ENCODE assay signal across 9 cellular contexts in genomic region chr3:122975924-122976293, GRCh38. TPM values are rescaled to one million over a fixed set of nuclear protein-coding genes. Genes with fewer than 3 reads are reported as not detected.
A peak's percentile ranks its signal among the peaks of the same experiment; 100 is the strongest.
DNase-seq lines count a peak whose midpoint lies in the region; ATAC-seq, FAIRE-seq and TF ChIP-seq lines count a peak whose summit lies in the region.
"Had no signal": no experiment of that assay in that cellular context is flagged by ENCODE, and none has a peak within 500 bp of the region (broad histone marks: within the 10 kb centered on the region; RNA-seq: fewer than 3 reads in every experiment).

No MANE protein-coding gene starts in this region.

- no peak overlapping the region for H3K4me3 ChIP-seq in PC-9
- H3K4me3 ChIP-seq in mesenchymal stem cell (ENCODE audit: insufficient read depth in 1 of 2, low read depth in 1 of 2, low read length in 2 of 2), result no peak overlapping the region

- H3K36me3 Mint-ChIP-seq in H9 (ENCODE audit: insufficient read depth in 1 of 3, low read depth in 3 of 3), result no peaks in the 10 kb centered on the region; a peak in 2 of 7 replicates

- H3K9me3 ChIP-seq in H9 (ENCODE audit: control insufficient read depth, low read depth, low read length) (no peaks in the 10 kb centered on the region), PC-9 (ENCODE audit: insufficient read depth, low read depth) (no peaks in the 10 kb centered on the region), mesenchymal stem cell (ENCODE audit: control insufficient read depth, low read length) (no peaks in the 10 kb centered on the region)

- no peak overlapping the region for H4K8ac ChIP-seq in H9 (replicated peaks; ENCODE audit: insufficient read length, low read depth, low read length)
- H4K8ac ChIP-seq in mesenchymal stem cell (ENCODE audit: low read length), result no peak overlapping the region

- H3K4me3 Mint-ChIP-seq in H9, result no peak overlapping the region; a peak in 1 of 5 replicates

- peak; percentile 77 for FAIRE-seq in GM18507 (lab: Jason Lieb, UNC)
- FAIRE-seq: colon had no signal

- no peak overlapping the region for H2BK15ac ChIP-seq in H9 (ENCODE audit: low read depth, low read length)
- H2BK15ac ChIP-seq in mesenchymal stem cell (ENCODE audit: low read depth, poor library complexity, severe bottlenecking), result no peak overlapping the region

- H3T11ph ChIP-seq in H9 (ENCODE audit: low read length), result no peak overlapping the region

- H3K4me1 ChIP-seq in H9 (ENCODE audit: insufficient read depth, low read length) (peaks cover 13% of the 10 kb centered on the region; the same call in 1 of the 2 replicates), PC-9 (replicated peaks; ENCODE audit: insufficient read depth) (peaks cover 53% of the 10 kb centered on the region), mesenchymal stem cell (ENCODE audit: control insufficient read depth, insufficient read depth, low read depth, low read length) (peaks cover 35% of the 10 kb centered on the region)

- no peak overlapping the region for H3K27ac Mint-ChIP-seq in H9

- H2BK20ac ChIP-seq in H9 (ENCODE audit: low read depth, low read length, poor library complexity, severe bottlenecking), result no peak overlapping the region

- H4K91ac ChIP-seq in H9 (ENCODE audit: insufficient read length, low read depth, low read length) (no peak overlapping the region), mesenchymal stem cell (ENCODE audit: low read length) (no peak overlapping the region)

- H2AK5ac ChIP-seq in H9 (ENCODE audit: insufficient read length, low read length), result no peak overlapping the region
- H2AK5ac ChIP-seq in mesenchymal stem cell (ENCODE audit: low read length, severe bottlenecking), result peak overlapping the region; percentile 2

- H3K27ac ChIP-seq in H9 (ENCODE audit: insufficient read length, low read depth, low read length) (no peak overlapping the region), PC-9 (no peak overlapping the region), mesenchymal stem cell (ENCODE audit: low read length, poor library complexity, severe bottlenecking) (peak overlapping the region; percentile 6)

- H3K9me3 Mint-ChIP-seq in H9, result no peaks in the 10 kb centered on the region

- no peak overlapping the region for H3K4me2 ChIP-seq in H9 (ENCODE audit: insufficient read depth, insufficient read length, low read length)
- peak overlapping the region; percentile 65 for H3K4me2 ChIP-seq in PC-9
- no peak overlapping the region for H3K4me2 ChIP-seq in mesenchymal stem cell (ENCODE audit: low read length, poor library complexity, severe bottlenecking)

- POLR2A ChIA-PET in PC-9 (lab: Charles Lee; ENCODE audit: unreplicated experiment), result interaction anchor here (0.5 kb wide), 1 partner anchor 491 kb away, joined by 4 read pairs; no protein-coding TSS in a partner anchor

- H3K9ac ChIP-seq in H9 (ENCODE audit: extremely low read depth, insufficient read length, low read length), result no peak overlapping the region
- H3K9ac ChIP-seq in mesenchymal stem cell (ENCODE audit: low read length), result no peak overlapping the region

- BruUV-seq in PC-9 (replicated peaks; lab: Mats Ljungman, UMichigan), result no TSS peak

- H3K79me1 ChIP-seq in H9 (ENCODE audit: insufficient read depth, low read depth, low read length, poor library complexity, severe bottlenecking), result no peaks in the 10 kb centered on the region
- no peaks in the 10 kb centered on the region for H3K79me1 ChIP-seq in mesenchymal stem cell (replicated peaks; ENCODE audit: low read length, poor library complexity, severe bottlenecking)

- H3K36me3 ChIP-seq in PC-9 (ENCODE audit: low read depth), result no peaks in the 10 kb centered on the region
- H3K36me3 ChIP-seq in mesenchymal stem cell (ENCODE audit: control insufficient read depth in 1 of 2, insufficient read depth in 2 of 2, low read depth in 1 of 2, low read length in 2 of 2), result no peaks in the 10 kb centered on the region

- H3K4me1 Mint-ChIP-seq in H9, result peaks cover 59 to 65% of the 10 kb centered on the region in 2 experiments

- intact Hi-C loops in PC-9 (cut with micrococcal nuclease; ENCODE audit: unreplicated experiment), result no loop called here

- peaks cover 37% of the 10 kb centered on the region for H3F3A ChIP-seq in PC-9 (ENCODE audit: insufficient read depth, low read depth)

- H3K4ac ChIP-seq in H9 (ENCODE audit: low read depth, low read length), result no peak overlapping the region
- H3K4ac ChIP-seq in mesenchymal stem cell (ENCODE audit: low read depth in 1 of 2, low read length in 2 of 2), result no peak overlapping the region

- H3K27me3 ChIP-seq in H9 (ENCODE audit: insufficient read depth, low read length) (no peaks in the 10 kb centered on the region), PC-9 (ENCODE audit: insufficient read depth, low read depth) (no peaks in the 10 kb centered on the region), mesenchymal stem cell (ENCODE audit: control insufficient read depth in 1 of 2, insufficient read depth in 1 of 2, low read length in 2 of 2) (peaks cover 33 to 57% of the 10 kb centered on the region in 2 experiments)

- H2AFZ ChIP-seq in H9 (ENCODE audit: low read length) (no peak overlapping the region), PC-9 (no peak overlapping the region), mesenchymal stem cell (ENCODE audit: low read depth, low read length) (no peak overlapping the region)

- TF ChIP-seq CTCF in H9 (conservative IDR thresholded peaks at IDR 0.05), result no peak
- no peak for TF ChIP-seq CTCF in PC-9 (conservative IDR thresholded peaks at IDR 0.05)

- H3K79me2 ChIP-seq in H9 (ENCODE audit: insufficient read depth, low read length) (no peaks in the 10 kb centered on the region), PC-9 (ENCODE audit: low read depth) (no peaks in the 10 kb centered on the region)

- no peaks in the 10 kb centered on the region for H3K23me2 ChIP-seq in H9 (ENCODE audit: insufficient read length, low read depth, low read length, poor library complexity, severe bottlenecking)

- H3K27me3 Mint-ChIP-seq in H9 (ENCODE audit: low read depth), result peaks cover 12% of the 10 kb centered on the region

- no peak overlapping the region for H4K5ac ChIP-seq in H9 (ENCODE audit: insufficient read length, low read depth, low read length)

- H2BK12ac ChIP-seq in H9 (ENCODE audit: insufficient read length, low read depth, low read length), result no peak overlapping the region
- H2BK12ac ChIP-seq in mesenchymal stem cell (ENCODE audit: low read length in 2 of 2), result no peak overlapping the region

- H3K18ac ChIP-seq in H9 (ENCODE audit: insufficient read length, low read depth, low read length), result no peak overlapping the region
- H3K18ac ChIP-seq in mesenchymal stem cell (ENCODE audit: low read depth in 1 of 2, low read length in 2 of 2), result no peak overlapping the region

- H4K20me1 ChIP-seq in H9 (ENCODE audit: control insufficient read depth, insufficient read depth, insufficient read length) (peaks cover 2% of the 10 kb centered on the region), PC-9 (ENCODE audit: insufficient read depth) (no peaks in the 10 kb centered on the region)

- DNase-seq in GM18507 (ENCODE audit: extremely low spot score, insufficient read length, low read depth) (no peak), H9 (no peak), PC-9 (no peak), mesenchymal stem cell (no peak), UCSD-AML1 (lab: John Stamatoyannopoulos, UW; ENCODE audit: unreplicated experiment) (no peak), cerebellum (ENCODE audit: low spot score) (no peak), AG08395 (ENCODE audit: low spot score) (no peak)

- H3K23ac ChIP-seq in H9 (ENCODE audit: insufficient read length, low read depth, low read length) (no peak overlapping the region), mesenchymal stem cell (ENCODE audit: low read length in 2 of 2) (no peak overlapping the region)

- no peaks in the 10 kb centered on the region for H3K9me2 ChIP-seq in PC-9 (ENCODE audit: insufficient read depth)

- WGBS in H9 (ENCODE audit: extremely low coverage, insufficient read length, low lambda C conversion rate), result no CpG with 5 or more reads among the region's 4 CpGs
- WGBS in mesenchymal stem cell, result 84% methylated on average over 4 of the region's 4 CpGs

- H2BK5ac ChIP-seq in H9 (ENCODE audit: insufficient read length, low read length) (no peak overlapping the region), mesenchymal stem cell (ENCODE audit: low read depth, low read length, poor library complexity, severe bottlenecking) (no peak overlapping the region)

- H3K14ac ChIP-seq in H9 (ENCODE audit: insufficient read depth, low read length), result peak overlapping the region; percentile 12; the same call in 1 of the 2 replicates
- H3K14ac ChIP-seq in mesenchymal stem cell (ENCODE audit: low read length in 2 of 2), result no peak overlapping the region

- H2BK120ac ChIP-seq in H9 (ENCODE audit: low read depth, low read length, poor library complexity, severe bottlenecking) (no peak overlapping the region), mesenchymal stem cell (ENCODE audit: low read depth, low read length) (no peak overlapping the region)

- CTCF ChIA-PET in PC-9 (lab: Charles Lee), result interaction anchor here (0.7 kb wide), 1 partner anchor 32 kb away, joined by 3 read pairs; no protein-coding TSS in a partner anchor

- ATAC-seq in HG02870 (IDR thresholded peaks at IDR 0.05; ENCODE audit: unreplicated experiment), result no peak

- no peak overlapping the region for H3K56ac ChIP-seq in H9 (ENCODE audit: insufficient read length, low read depth, low read length)

RNA-seq across cellular contexts. Expression of gene SEMA5B, which starts 51.7 kb away (rescaled TPM):
- total RNA-seq in H9 (2021), result 8.3 and 9.4 TPM in 2 replicates
- total RNA-seq in PC-9 (2021), result not detected in 2 replicates
- polyA plus RNA-seq in mesenchymal stem cell (2013, experiment 1 of 2), result 0.04 TPM
- polyA plus RNA-seq in mesenchymal stem cell (2013, experiment 2 of 2), result 0.10 TPM
- 24.8 TPM for total RNA-seq in cerebellum
